In the genomic region with DNA sequence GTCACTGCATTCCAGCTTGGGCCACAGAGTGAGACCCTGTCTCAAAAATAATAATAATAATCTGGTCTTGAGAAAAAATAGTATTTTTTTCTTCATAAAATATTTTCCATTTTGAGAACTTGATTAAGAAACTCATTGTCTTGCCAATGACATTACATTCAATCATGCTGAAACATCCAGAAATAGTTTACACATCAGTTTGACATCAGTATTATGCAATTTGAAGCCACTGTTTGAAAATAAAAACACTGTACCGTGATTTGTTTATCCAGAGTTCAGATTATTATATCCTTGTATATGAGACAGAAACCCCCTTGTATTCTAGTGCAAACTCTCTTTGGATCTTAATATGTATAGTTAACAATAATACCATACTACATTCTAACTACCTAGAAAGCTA, we compare ENCODE assay signal across 23 cellular contexts. TPM values are rescaled to one million over a fixed set of nuclear protein-coding genes. Genes with fewer than 3 reads are reported as not detected.
DNase-seq lines count a peak whose midpoint lies in the region; ATAC-seq and TF ChIP-seq lines count a peak whose summit lies in the region.
"Had no signal": no experiment of that assay in that cellular context is flagged by ENCODE, and none has a peak within 500 bp of the region (broad histone marks: within the 10 kb centered on the region; RNA-seq: fewer than 3 reads in every experiment).

No MANE protein-coding gene starts in this region.

- ATAC-seq in sciatic nerve: peak; percentile 70
- ATAC-seq in stimulated activated effector memory CD8-positive, alpha-beta T cell treated with anti-CD3 and anti-CD28 coated beads, Interleukin-12 subunit alpha, Interleukin-12 subunit beta, amount 100 ng/mL, for 72 hours: no peak
- ATAC-seq in activated T-cell treated with anti-CD3 and anti-CD28 coated beads, Interleukin-2, amount 50 U/mL, for 72 hours (replicated peaks in 1 of 2): no peak
- ATAC-seq: K562 had no signal

- no peak overlapping the region for H3K4me3 ChIP-seq in AG10803 (ENCODE audit: low read length)
- peak overlapping the region; percentile 32 for H3K4me3 ChIP-seq in coronary artery
- no peak overlapping the region for H3K4me3 ChIP-seq in fibroblast of villous mesenchyme (ENCODE audit: low read depth, low read length)
- H3K4me3 ChIP-seq: GM23248, K562, PC-9 had no signal

- DNase-seq in AG10803 (ENCODE audit: low read depth) (peak; percentile 11), coronary artery (ENCODE audit: low spot score) (no peak), fibroblast of villous mesenchyme (ENCODE audit: low read depth) (peak; percentile 22), sciatic nerve (ENCODE audit: low spot score) (no peak), SHP77 (lab: John Stamatoyannopoulos, UW) (no peak)
- no peak for DNase-seq in stimulated activated effector memory CD8-positive, alpha-beta T cell treated with anti-CD3 and anti-CD28 coated beads, Interleukin-12 subunit alpha, Interleukin-12 subunit beta, amount 100 ng/mL, for 72 hours (ENCODE audit: low spot score in 2 of 2)
- no peak for DNase-seq in activated T-cell treated with anti-CD3 and anti-CD28 coated beads, Interleukin-2, amount 50 U/mL, for 72 hours
- DNase-seq: BE2C, DMS 273 treated with DMSO at 0.1 percent for 48 hours, DMS79 treated with DMSO at 0.1 percent for 48 hours, GM23248, H9, HFFc6, MM.1S, NCI-H1048, NCI-H1417 treated with DMSO at 0.1 percent for 48 hours, NCI-H187, NCI-H510A, PC-9, RPMI8226, SHP77 treated with DMSO at 0.1 percent for 48 hours, SK-N-SH had no signal

- peaks cover 17% of the 10 kb centered on the region for H3K27me3 Mint-ChIP-seq in activated T-cell treated with anti-CD3 and anti-CD28 coated beads, Interleukin-2, amount 50 U/mL, for 72 hours (ENCODE audit: low read depth)

- H3K27ac ChIP-seq in coronary artery: peak overlapping the region; percentile 27 to 58
- H3K27ac ChIP-seq: GM23248, PC-9 had no signal

- TF ChIP-seq CTCF in AG10803 (conservative IDR thresholded peaks at IDR 0.05; ENCODE audit: low read length): no peak
- no peak for TF ChIP-seq CTCF in coronary artery (IDR thresholded peaks at IDR 0.05)
- no peak for TF ChIP-seq CTCF in fibroblast of villous mesenchyme (IDR thresholded peaks at IDR 0.05; ENCODE audit: insufficient read depth, low read depth, low read length)

- no peak overlapping the region for H3K4me3 Mint-ChIP-seq in stimulated activated effector memory CD8-positive, alpha-beta T cell treated with anti-CD3 and anti-CD28 coated beads, Interleukin-12 subunit alpha, Interleukin-12 subunit beta, amount 100 ng/mL, for 72 hours
- H3K4me3 Mint-ChIP-seq in activated T-cell treated with anti-CD3 and anti-CD28 coated beads, Interleukin-2, amount 50 U/mL, for 72 hours: no peak overlapping the region
- H3K4me3 Mint-ChIP-seq: H9, HFFc6 had no signal

- intact Hi-C loops in sciatic nerve (cut with DNase I): loop anchor here (1.0 kb wide), 1 partner anchor 48 kb away; no protein-coding TSS in a partner anchor

- no peaks in the 10 kb centered on the region for H3K4me1 Mint-ChIP-seq in stimulated activated effector memory CD8-positive, alpha-beta T cell treated with anti-CD3 and anti-CD28 coated beads, Interleukin-12 subunit alpha, Interleukin-12 subunit beta, amount 100 ng/mL, for 72 hours
- no peaks in the 10 kb centered on the region for H3K4me1 Mint-ChIP-seq in activated T-cell treated with anti-CD3 and anti-CD28 coated beads, Interleukin-2, amount 50 U/mL, for 72 hours (ENCODE audit: low read depth)
- H3K4me1 Mint-ChIP-seq: H9 had no signal

- no peak overlapping the region for H3K27ac Mint-ChIP-seq in stimulated activated effector memory CD8-positive, alpha-beta T cell treated with anti-CD3 and anti-CD28 coated beads, Interleukin-12 subunit alpha, Interleukin-12 subunit beta, amount 100 ng/mL, for 72 hours
- no peak overlapping the region for H3K27ac Mint-ChIP-seq in activated T-cell treated with anti-CD3 and anti-CD28 coated beads, Interleukin-2, amount 50 U/mL, for 72 hours
- H3K27ac Mint-ChIP-seq: H9, HFFc6 had no signal

- no peaks in the 10 kb centered on the region for H3K9me3 Mint-ChIP-seq in stimulated activated effector memory CD8-positive, alpha-beta T cell treated with anti-CD3 and anti-CD28 coated beads, Interleukin-12 subunit alpha, Interleukin-12 subunit beta, amount 100 ng/mL, for 72 hours
- H3K9me3 Mint-ChIP-seq in activated T-cell treated with anti-CD3 and anti-CD28 coated beads, Interleukin-2, amount 50 U/mL, for 72 hours: no peaks in the 10 kb centered on the region
- H3K9me3 Mint-ChIP-seq: H9, HFFc6 had no signal

- no peaks in the 10 kb centered on the region for H3K36me3 Mint-ChIP-seq in stimulated activated effector memory CD8-positive, alpha-beta T cell treated with anti-CD3 and anti-CD28 coated beads, Interleukin-12 subunit alpha, Interleukin-12 subunit beta, amount 100 ng/mL, for 72 hours
- no peaks in the 10 kb centered on the region for H3K36me3 Mint-ChIP-seq in activated T-cell treated with anti-CD3 and anti-CD28 coated beads, Interleukin-2, amount 50 U/mL, for 72 hours (ENCODE audit: insufficient read depth in 2 of 2)

RNA-seq across cellular contexts. Expression of a gene that starts 6.9 kb away (rescaled TPM):
- total RNA-seq in fibroblast of villous mesenchyme (0.97 and 1.7 TPM in 2 replicates), sciatic nerve (58.3 TPM)
- not detected for total RNA-seq in activated T-cell treated with anti-CD3 and anti-CD28 coated beads, Interleukin-2, amount 50 U/mL, for 72 hours
- total RNA-seq: GM23248, H9, HFFc6, K562, PC-9 had no signal

RNA-seq across cellular contexts. Expression of a gene that starts 56.3 kb away (rescaled TPM):
- total RNA-seq in fibroblast of villous mesenchyme (under 0.01 TPM in 2 replicates), sciatic nerve (10.2 TPM)
- total RNA-seq in activated T-cell treated with anti-CD3 and anti-CD28 coated beads, Interleukin-2, amount 50 U/mL, for 72 hours: not detected
- total RNA-seq: GM23248, H9, HFFc6, K562, PC-9 had no signal

Comparison
In these comparisons a context has a peak if more than half of its experiments do, and no peak if none do; other contexts are left out.
1. DNase-seq: peak in AG10803 (single experiment) and fibroblast of villous mesenchyme (single experiment); none in coronary artery (single experiment), sciatic nerve (single experiment), stimulated activated effector memory CD8-positive, alpha-beta T cell treated with anti-CD3 and anti-CD28 coated beads, Interleukin-12 subunit alpha, Interleukin-12 subunit beta, amount 100 ng/mL, for 72 hours (0 of 2), SHP77 (0 of 2) and activated T-cell treated with anti-CD3 and anti-CD28 coated beads, Interleukin-2, amount 50 U/mL, for 72 hours (0 of 2).
2. RNA of a gene that starts 6.9 kb away (total RNA-seq): 58.3 TPM in sciatic nerve (single experiment); 0.97 to 1.7 TPM in fibroblast of villous mesenchyme and not detected in activated T-cell treated with anti-CD3 and anti-CD28 coated beads, Interleukin-2, amount 50 U/mL, for 72 hours; every median in the first group is over 10 times any median in the second.
3. RNA of a gene that starts 56.3 kb away (total RNA-seq): 10.2 TPM in sciatic nerve (single experiment); under 0.01 TPM in fibroblast of villous mesenchyme and not detected in activated T-cell treated with anti-CD3 and anti-CD28 coated beads, Interleukin-2, amount 50 U/mL, for 72 hours; every median in the first group is over 10 times any median in the second.